ENCODE assay signal across 8 cellular contexts in genomic region chr1:43973981-43974442, GRCh38. TPM values are rescaled to one million over a fixed set of nuclear protein-coding genes. Genes with fewer than 3 reads are reported as not detected.
DNase-seq lines count a peak whose midpoint lies in the region; ATAC-seq, FAIRE-seq and TF ChIP-seq lines count a peak whose summit lies in the region.

No MANE protein-coding gene starts in this region.

- FAIRE-seq in urothelium cell line (lab: Jason Lieb, UNC), result no peak

- H3K4me3 ChIP-seq in gastroesophageal sphincter, result peak overlapping the region; percentile 60 to 70
- peak overlapping the region; percentile 86 to 94 (median 90) for H3K4me3 ChIP-seq in skeletal muscle tissue (ENCODE audit: low read length in 3 of 3)

- WGBS in gastroesophageal sphincter (ENCODE audit: low coverage in 1 of 2), 2 donors, result 42 to 44% methylated on average over 8 to 9 of the region's 9 CpGs

- no peak for ATAC-seq in activated CD8-positive, alpha-beta memory T cell treated with anti-CD3 and anti-CD28 coated beads, Interleukin-2, amount 10 ng/mL, durations not matched to agents 7 days and 5 days
- ATAC-seq in T-helper 17 cell, result no peak
- ATAC-seq in gastroesophageal sphincter, result no peak

- no peaks in the 10 kb centered on the region for H3K9me3 ChIP-seq in T-helper 17 cell (ENCODE audit: control insufficient read depth, low read length, poor library complexity, severe bottlenecking)
- H3K9me3 ChIP-seq in gastroesophageal sphincter, result no peaks in the 10 kb centered on the region
- H3K9me3 ChIP-seq in skeletal muscle tissue (ENCODE audit: control insufficient read depth in 3 of 3, low read length in 3 of 3), result no peaks in the 10 kb centered on the region

- peaks cover 0 to 46% of the 10 kb centered on the region in 2 donors for H3K36me3 ChIP-seq in gastroesophageal sphincter
- peaks cover 25 to 45% (median 32%) of the 10 kb centered on the region in 3 donors for H3K36me3 ChIP-seq in skeletal muscle tissue (ENCODE audit: control insufficient read depth in 3 of 3, insufficient read depth in 3 of 3, low read length in 3 of 3)

- H3K27me3 Mint-ChIP-seq in activated CD8-positive, alpha-beta memory T cell treated with anti-CD3 and anti-CD28 coated beads, Interleukin-2, amount 10 ng/mL, durations not matched to agents 7 days and 5 days, result no peaks in the 10 kb centered on the region
- no peaks in the 10 kb centered on the region for H3K27me3 Mint-ChIP-seq in T-helper 17 cell

- TF ChIP-seq EP300 in gastroesophageal sphincter (IDR thresholded peaks at IDR 0.05), result no peak

- no peak for TF ChIP-seq POLR2A in gastroesophageal sphincter (IDR thresholded peaks at IDR 0.05)

- H3K4me3 Mint-ChIP-seq in activated CD8-positive, alpha-beta memory T cell treated with anti-CD3 and anti-CD28 coated beads, Interleukin-2, amount 10 ng/mL, durations not matched to agents 7 days and 5 days, result peak overlapping the region; percentile 83
- peak overlapping the region; percentile 95 for H3K4me3 Mint-ChIP-seq in T-helper 17 cell

- peak overlapping the region; percentile 80 to 95 (median 94) for H3K9ac ChIP-seq in skeletal muscle tissue (ENCODE audit: low read depth in 1 of 3, low read length in 3 of 3)

- peaks cover 61% of the 10 kb centered on the region for H3K4me1 Mint-ChIP-seq in activated CD8-positive, alpha-beta memory T cell treated with anti-CD3 and anti-CD28 coated beads, Interleukin-2, amount 10 ng/mL, durations not matched to agents 7 days and 5 days
- H3K4me1 Mint-ChIP-seq in T-helper 17 cell, result peaks cover 60% of the 10 kb centered on the region

- H3K4me1 ChIP-seq in gastroesophageal sphincter (peaks cover 0 to 66% (median 36%) of the 10 kb centered on the region in 3 donors), skeletal muscle tissue (ENCODE audit: control insufficient read depth in 3 of 3, insufficient read depth in 3 of 3, low read length in 3 of 3) (peaks cover 69 to 84% (median 80%) of the 10 kb centered on the region in 3 donors)

- peaks cover 22% of the 10 kb centered on the region for H3K36me3 Mint-ChIP-seq in activated CD8-positive, alpha-beta memory T cell treated with anti-CD3 and anti-CD28 coated beads, Interleukin-2, amount 10 ng/mL, durations not matched to agents 7 days and 5 days
- peaks cover 18% of the 10 kb centered on the region for H3K36me3 Mint-ChIP-seq in T-helper 17 cell (ENCODE audit: low read depth)

- peak overlapping the region; percentile 90 for H3K27ac Mint-ChIP-seq in activated CD8-positive, alpha-beta memory T cell treated with anti-CD3 and anti-CD28 coated beads, Interleukin-2, amount 10 ng/mL, durations not matched to agents 7 days and 5 days
- H3K27ac Mint-ChIP-seq in T-helper 17 cell, result peak overlapping the region; percentile 95

- CTCF ChIA-PET in activated CD8-positive, alpha-beta memory T cell treated with anti-CD3 and anti-CD28 coated beads, Interleukin-2, amount 10 ng/mL, durations not matched to agents 7 days and 5 days (lab: Charles Lee), result interaction anchor here (1.1 to 5.4 kb wide), 3 partner anchors 28 to 39 kb away, joined by 3 to 30 read pairs (median 10); partner anchors contain the start of gene IPO13

- no peaks in the 10 kb centered on the region for H3K9me3 Mint-ChIP-seq in activated CD8-positive, alpha-beta memory T cell treated with anti-CD3 and anti-CD28 coated beads, Interleukin-2, amount 10 ng/mL, durations not matched to agents 7 days and 5 days (ENCODE audit: low read depth)

- H3K27ac ChIP-seq in gastroesophageal sphincter (peak overlapping the region; percentile 75 to 92 (median 92)), skeletal muscle tissue (ENCODE audit: low read depth, low read length) (peak overlapping the region; percentile 96)

- no peak for DNase-seq in activated CD8-positive, alpha-beta memory T cell treated with anti-CD3 and anti-CD28 coated beads, Interleukin-2, amount 10 ng/mL, durations not matched to agents 7 days and 5 days
- no peak for DNase-seq in activated CD8-positive, alpha-beta memory T cell treated with anti-CD3 and anti-CD28 coated beads for 24 hours
- no peak for DNase-seq in T-helper 17 cell
- no peak for DNase-seq in stimulated activated CD4-positive, alpha-beta T cell treated with anti-CD3 and anti-CD28 coated beads, Interleukin-2, amount 100 ng/mL, for 24 hours
- DNase-seq in HPDE6-E6E7 (ENCODE audit: extremely low spot score), result no peak
- DNase-seq in urothelium cell line (ENCODE audit: low spot score), result no peak

- no peak for TF ChIP-seq CTCF in gastroesophageal sphincter (IDR thresholded peaks at IDR 0.05)

- H3K27me3 ChIP-seq in gastroesophageal sphincter, result no peaks in the 10 kb centered on the region
- H3K27me3 ChIP-seq in skeletal muscle tissue (ENCODE audit: control insufficient read depth in 3 of 3, insufficient read depth in 3 of 3, low read length in 3 of 3), result no peaks in the 10 kb centered on the region

RNA-seq across cellular contexts. Expression of gene ATP6V0B, which starts 0.7 kb away (rescaled TPM):
- 100 to 1,000 TPM; 108 to 139 TPM for total RNA-seq in activated CD8-positive, alpha-beta memory T cell treated with anti-CD3 and anti-CD28 coated beads, Interleukin-2, amount 10 ng/mL, durations not matched to agents 7 days and 5 days
- total RNA-seq in T-helper 17 cell (10 to 100 TPM; 72.1 to 80.5 TPM), gastroesophageal sphincter (100 to 1,000 TPM in 1 of 4 donors, 10 to 100 TPM in 3; 67.9 to 107 (median 89.9) TPM), skeletal muscle tissue (73.1 TPM)

RNA-seq across cellular contexts. Expression of gene DPH2, which starts 4.2 kb away (rescaled TPM):
- 10 to 100 TPM; 28.1 to 39.8 TPM for total RNA-seq in activated CD8-positive, alpha-beta memory T cell treated with anti-CD3 and anti-CD28 coated beads, Interleukin-2, amount 10 ng/mL, durations not matched to agents 7 days and 5 days
- total RNA-seq in T-helper 17 cell (10 to 100 TPM; 17.7 to 24.4 TPM), gastroesophageal sphincter (10 to 100 TPM; 23.5 to 41.9 (median 32.5) TPM), skeletal muscle tissue (9.9 TPM)

RNA-seq across cellular contexts. Expression of gene B4GALT2, which starts 5.0 kb away (rescaled TPM):
- 10 to 100 TPM; 20.1 to 25.5 TPM for total RNA-seq in activated CD8-positive, alpha-beta memory T cell treated with anti-CD3 and anti-CD28 coated beads, Interleukin-2, amount 10 ng/mL, durations not matched to agents 7 days and 5 days
- total RNA-seq in T-helper 17 cell, result 1 to 10 TPM; 2.8 to 3.4 TPM
- total RNA-seq in gastroesophageal sphincter, result 100 to 1,000 TPM in 1 of 4 donors, 10 to 100 TPM in 3; 34.4 to 129 (median 37.6) TPM
- total RNA-seq in skeletal muscle tissue, result 29.7 TPM

RNA-seq across cellular contexts. Expression of gene CCDC24, which starts 17.4 kb away (rescaled TPM):
- total RNA-seq in activated CD8-positive, alpha-beta memory T cell treated with anti-CD3 and anti-CD28 coated beads, Interleukin-2, amount 10 ng/mL, durations not matched to agents 7 days and 5 days, result 1 to 10 TPM; 1.3 to 1.5 TPM
- total RNA-seq in T-helper 17 cell (1 to 10 TPM; 1.4 to 1.5 TPM), gastroesophageal sphincter (1 to 10 TPM; 5.0 to 6.2 (median 5.5) TPM), skeletal muscle tissue (under 0.01 TPM)

RNA-seq across cellular contexts. Expression of gene IPO13, which starts 27.3 kb away (rescaled TPM):
- 10 to 100 TPM; 25.3 to 29.4 TPM for total RNA-seq in activated CD8-positive, alpha-beta memory T cell treated with anti-CD3 and anti-CD28 coated beads, Interleukin-2, amount 10 ng/mL, durations not matched to agents 7 days and 5 days
- total RNA-seq in T-helper 17 cell (10 to 100 TPM; 10.6 to 12.5 TPM), gastroesophageal sphincter (10 to 100 TPM; 21.8 to 44.5 (median 24.2) TPM), skeletal muscle tissue (11.0 TPM)
